ENCODE assay signal across 25 cellular contexts in the genomic region with DNA sequence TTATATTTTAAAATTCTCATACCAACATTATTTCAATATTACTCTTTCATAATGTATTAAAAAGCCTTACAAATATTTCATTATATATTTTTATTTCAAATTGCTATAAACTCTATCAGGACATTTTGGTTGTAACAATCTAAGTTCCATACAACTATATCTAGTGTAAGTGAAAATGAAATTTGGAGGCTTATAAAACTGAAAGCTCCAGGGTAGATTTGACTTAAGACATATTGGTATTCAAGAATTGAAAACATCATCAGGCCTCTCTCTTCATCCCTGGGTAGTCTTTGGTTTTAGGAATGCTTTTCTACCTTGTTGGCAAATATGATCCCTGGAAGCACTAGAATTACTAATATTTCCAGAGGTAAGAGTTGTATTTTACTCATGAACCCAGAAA.
"Had no signal": no experiment of that assay in that cellular context is flagged by ENCODE, and none has a peak within 500 bp of the region (broad histone marks: within the 10 kb centered on the region; RNA-seq: fewer than 3 reads in every experiment).

No MANE protein-coding gene starts in this region.

- FAIRE-seq: urothelium cell line had no signal

- H3K27me3 ChIP-seq: neural progenitor cell, ovary, right lobe of liver, sigmoid colon, stomach, thyroid gland, tibial nerve, upper lobe of left lung had no signal

- ATAC-seq: natural killer cell; psoas muscle; right cardiac atrium; right lobe of liver; stimulated activated effector memory CD8-positive, alpha-beta T cell treated with anti-CD3 and anti-CD28 coated beads, Interleukin-12 subunit alpha, Interleukin-12 subunit beta, amount 100 ng/mL, for 72 hours; stimulated activated naive B cell treated with anti-CD40 and anti-IgM and Interleukin-4, amounts not matched to agents 10 μg/mL and 1 μg/mL and 100 μg/mL, for 72 hours had no signal

- H3K4me3 ChIP-seq: neural progenitor cell, ovary, psoas muscle, right lobe of liver, sigmoid colon, stomach, thoracic aorta, thyroid gland, tibial nerve, upper lobe of left lung had no signal

- H3K4me1 ChIP-seq: neural progenitor cell, parathyroid adenoma, psoas muscle, right lobe of liver, sigmoid colon, stomach, thyroid gland, tibial nerve, upper lobe of left lung had no signal

- H3K27ac ChIP-seq: neural progenitor cell, ovary, parathyroid adenoma, psoas muscle, right lobe of liver, sigmoid colon, stomach, thoracic aorta, thyroid gland, tibial nerve, upper lobe of left lung had no signal

- DNase-seq: natural killer cell; occipital lobe; ovary; posterior cingulate gyrus; psoas muscle; right cardiac atrium; right lobe of liver; sigmoid colon; small intestine; stimulated activated CD4-positive, alpha-beta T cell treated with anti-CD3 and anti-CD28 coated beads, Interleukin-15, amount 100 ng/mL, for 24 hours; stimulated activated CD4-positive, alpha-beta T cell treated with anti-CD3 and anti-CD28 coated beads, Interleukin-2, amount 100 ng/mL, for 24 hours; stimulated activated CD4-positive, alpha-beta T cell treated with anti-CD3 and anti-CD28 coated beads, Interleukin-2, amount 100 ng/mL, for 48 hours; stimulated activated CD4-positive, alpha-beta T cell treated with anti-CD3 and anti-CD28 coated beads, Interleukin-4, amount 100 ng/mL, for 24 hours; stimulated activated naive B cell treated with anti-CD40 and anti-IgM and Interleukin-4, amounts not matched to agents 10 μg/mL and 1 μg/mL and 100 μg/mL, for 72 hours; stimulated activated naive CD4-positive, alpha-beta T cell treated with Interleukin-2 at 50 U/mL for 16 hours; stomach; thyroid gland; trophoblast cell; upper lobe of left lung had no signal

- H3K36me3 ChIP-seq: neural progenitor cell, ovary, right lobe of liver, sigmoid colon, stomach, thoracic aorta, thyroid gland, tibial nerve, upper lobe of left lung had no signal

- H3K9me3 ChIP-seq: ovary, psoas muscle, right lobe of liver, sigmoid colon, stomach, thoracic aorta, thyroid gland, tibial nerve, upper lobe of left lung had no signal
